Comparison of ENCODE assay signal across 35 cellular contexts in the genomic region with DNA sequence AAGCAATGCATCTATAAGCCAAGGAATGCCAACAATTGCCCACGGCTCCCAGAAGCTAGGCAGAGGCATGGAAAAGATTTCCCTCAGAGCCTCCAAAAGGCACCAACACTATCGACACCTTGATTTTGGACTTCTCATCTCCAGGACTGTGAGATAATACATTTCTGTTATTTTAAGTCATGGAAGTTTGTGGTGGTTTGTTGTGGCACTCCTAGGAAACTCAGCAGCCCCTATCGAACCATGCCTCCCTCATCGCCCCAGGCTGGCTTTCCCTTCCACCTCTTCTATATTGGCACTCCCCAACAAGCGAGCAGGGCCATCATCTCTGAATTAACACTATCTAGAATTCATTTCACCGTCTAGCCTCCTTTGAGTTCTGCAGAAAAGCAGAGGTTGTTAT. TPM values are rescaled to one million over a fixed set of nuclear protein-coding genes. Genes with fewer than 3 reads are reported as not detected.
"Had no signal": no experiment of that assay in that cellular context is flagged by ENCODE, and none has a peak within 500 bp of the region (broad histone marks: within the 10 kb centered on the region; RNA-seq: fewer than 3 reads in every experiment).

No MANE protein-coding gene starts in this region.

- H3K4me1 ChIP-seq: adrenal gland, ascending aorta, body of pancreas, breast epithelium had no signal

- DNase-seq: activated effector memory CD4-positive, alpha-beta T cell treated with anti-CD3 and anti-CD28 coated beads, Interleukin-2, amount 50 U/mL, for 16 hours; activated effector memory CD4-positive, alpha-beta T cell treated with Interleukin-2 at 50 U/mL for 16 hours; activated gamma-delta T cell; activated gamma-delta T cell treated with Interleukin-2 at 50 U/mL for 16 hours; activated naive CD4-positive, alpha-beta T cell; activated naive CD4-positive, alpha-beta T cell treated with anti-CD3 and anti-CD28 coated beads for 36 hours; activated naive CD4-positive, alpha-beta T cell treated with anti-CD3 and anti-CD28 coated beads, Interleukin-2, amount 10 ng/mL, durations not matched to agents 7 days and 5 days; activated naive CD4-positive, alpha-beta T cell treated with anti-CD3 and anti-CD28 coated beads, Interleukin-2, amount 50 U/mL, for 16 hours; activated naive CD4-positive, alpha-beta T cell treated with Interleukin-2 at 50 U/mL for 16 hours; activated naive CD8-positive, alpha-beta T cell treated with anti-CD3 and anti-CD28 coated beads for 36 hours; activated naive CD8-positive, alpha-beta T cell treated with anti-CD3 and anti-CD28 coated beads, Interleukin-2, amount 10 ng/mL, durations not matched to agents 7 days and 5 days; activated naive CD8-positive, alpha-beta T cell treated with anti-CD3 and anti-CD28 coated beads, Interleukin-2, amount 50 U/mL, for 24 hours; activated T-cell treated with anti-CD3 and anti-CD28 coated beads, Interleukin-2, amount 50 U/mL, for 1 hour; activated T-cell treated with anti-CD3 and anti-CD28 coated beads, Interleukin-2, amount 50 U/mL, for 24 hours; activated T-cell treated with anti-CD3 and anti-CD28 coated beads, Interleukin-2, amount 50 U/mL, for 4 hours; activated T-cell treated with anti-CD3 and anti-CD28 coated beads, Interleukin-2, amount 50 U/mL, for 48 hours; activated T-cell treated with anti-CD3 and anti-CD28 coated beads, Interleukin-2, amount 50 U/mL, for 72 hours; adrenal gland; amniotic stem cell; amygdala; anterior cingulate cortex; aorta; body of pancreas; brain microvascular endothelial cell; caudate nucleus; central memory CD4-positive, alpha-beta T cell; cerebellar nuclear complex had no signal

- H3K27ac ChIP-seq: adrenal gland, ascending aorta, body of pancreas, brain microvascular endothelial cell, breast epithelium, cardiac muscle cell had no signal

- H3K27me3 ChIP-seq: adrenal gland, ascending aorta, body of pancreas, brain microvascular endothelial cell, cardiac muscle cell had no signal

- H3K9me3 ChIP-seq: adrenal gland, body of pancreas had no signal

- H3K36me3 ChIP-seq: adrenal gland, ascending aorta, brain microvascular endothelial cell, breast epithelium, cardiac muscle cell had no signal

- ATAC-seq: activated naive CD4-positive, alpha-beta T cell treated with anti-CD3 and anti-CD28 coated beads, Interleukin-2, amount 50 U/mL, for 72 hours; activated naive CD8-positive, alpha-beta T cell treated with anti-CD3 and anti-CD28 coated beads, Interleukin-2, amount 50 U/mL, for 24 hours; activated T-cell treated with anti-CD3 and anti-CD28 coated beads, Interleukin-2, amount 50 U/mL, for 4 hours; activated T-cell treated with anti-CD3 and anti-CD28 coated beads, Interleukin-2, amount 50 U/mL, for 72 hours; activated T-helper 17 cell treated with anti-CD3 and anti-CD28 coated beads, Interleukin-2, amount 50 U/mL, for 72 hours; body of pancreas had no signal

- H3K4me3 ChIP-seq: adrenal gland, ascending aorta, body of pancreas, breast epithelium, cardiac muscle cell had no signal

- FAIRE-seq: astrocyte, bronchial epithelial cell had no signal

RNA-seq across cellular contexts. Expression of gene TAS2R1, which starts 33.7 kb away (rescaled TPM):
- polyA plus RNA-seq: adipose tissue, adrenal gland, aorta, cardiac muscle cell had no signal
